Comparison of ENCODE assay signal across 8 cellular contexts in genomic region chr5:80487444-80487828, GRCh38. TPM values are rescaled to one million over a fixed set of nuclear protein-coding genes. Genes with fewer than 3 reads are reported as not detected.
DNase-seq lines count a peak whose midpoint lies in the region; ATAC-seq, FAIRE-seq and TF ChIP-seq lines count a peak whose summit lies in the region.

No MANE protein-coding gene starts in this region.

- H3K4me3 ChIP-seq in esophagus (ENCODE audit: low read depth in 1 of 2, low read length in 2 of 2) (peak overlapping the region; percentile 60 to 70), pancreas (peak overlapping the region; percentile 54 to 70 (median 56))

- no peak for ATAC-seq in pancreas

- H3K27me3 ChIP-seq in esophagus (ENCODE audit: control insufficient read depth in 1 of 2, insufficient read depth in 2 of 2, low read length in 2 of 2) (no peaks in the 10 kb centered on the region), pancreas (no peaks in the 10 kb centered on the region)

- DNase-seq in Calu3 = no peak
- DNase-seq in RWPE1 (ENCODE audit: low spot score) = no peak
- peak in 2 of 6 donors; percentile 7 to 30 for DNase-seq in pancreas
- no peak for DNase-seq in EL
- no peak for DNase-seq in GF-D8 (lab: John Stamatoyannopoulos, UW)
- no peak for DNase-seq in NCI-H1105 treated with DMSO at 0.1 percent for 48 hours (lab: John Stamatoyannopoulos, UW)
- no peak for DNase-seq in mucosa of gallbladder (ENCODE audit: low spot score)

- TF ChIP-seq CTCF in Calu3 (IDR thresholded peaks at IDR 0.05; ENCODE audit: unreplicated experiment) (no peak), RWPE1 (conservative IDR thresholded peaks at IDR 0.05; ENCODE audit: low read depth) (no peak), pancreas (IDR thresholded peaks at IDR 0.05) (no peak)

- H3K9me3 Mint-ChIP-seq in Calu3 (ENCODE audit: low read depth, unreplicated experiment) = peaks cover 3% of the 10 kb centered on the region

- H3K9me3 ChIP-seq in esophagus (ENCODE audit: control insufficient read depth in 2 of 2, insufficient read depth in 1 of 2, low read depth in 1 of 2, low read length in 1 of 2) = no peaks in the 10 kb centered on the region
- no peaks in the 10 kb centered on the region for H3K9me3 ChIP-seq in pancreas

- CTCF ChIA-PET in Calu3 (lab: Charles Lee) (interaction anchor here (0.8 kb wide), 1 partner anchor 15 kb away, joined by 3 read pairs; no protein-coding TSS in a partner anchor), RWPE1 (lab: Yijun Ruan, JAX) (interaction anchor here (0.5 to 0.9 kb wide), 6 partner anchors 16 to 1772 kb away, joined by 3 to 4 read pairs (median 3); no protein-coding TSS in a partner anchor)

- TSS peak; percentile 53 for BruUV-seq in Calu3 (replicated peaks; lab: Mats Ljungman, UMichigan)

- H3K36me3 ChIP-seq in esophagus (ENCODE audit: control insufficient read depth in 2 of 2, insufficient read depth in 2 of 2, low read length in 1 of 2) (no peaks in the 10 kb centered on the region), pancreas (peaks cover 0 to 12% (median 7%) of the 10 kb centered on the region in 3 donors)

- H3K4me1 ChIP-seq in esophagus (ENCODE audit: control insufficient read depth in 2 of 2, insufficient read depth in 2 of 2, low read length in 1 of 2) (no peaks in the 10 kb centered on the region), pancreas (peaks cover 0 to 3% (median 0%) of the 10 kb centered on the region in 3 donors)

- H3K27me3 Mint-ChIP-seq in Calu3 (ENCODE audit: unreplicated experiment) = no peaks in the 10 kb centered on the region

- H3K27ac ChIP-seq in RWPE1 (peak overlapping the region; percentile 86), esophagus (ENCODE audit: low read depth in 2 of 2, low read length in 1 of 2) (peak overlapping the region; percentile 76 to 90), pancreas (peak overlapping the region; percentile 80 to 90 (median 86))

- H3K4me1 Mint-ChIP-seq in Calu3 (ENCODE audit: low read depth, unreplicated experiment) = peaks cover 29% of the 10 kb centered on the region

- peak overlapping the region; percentile 89 for H3K4me3 Mint-ChIP-seq in Calu3 (ENCODE audit: low read depth, unreplicated experiment)

- peaks cover 66% of the 10 kb centered on the region for H3K36me3 Mint-ChIP-seq in Calu3 (ENCODE audit: insufficient read depth, unreplicated experiment)

- peak overlapping the region; percentile 66 for H3K27ac Mint-ChIP-seq in Calu3 (ENCODE audit: unreplicated experiment)

- no peak for FAIRE-seq in pancreas (lab: Jason Lieb, UNC)

- POLR2A ChIA-PET in RWPE1 (lab: Yijun Ruan, JAX; ENCODE audit: low non-redundant PET) = no interaction called here

- WGBS in esophagus, 2 donors = 61% methylated on average over 18 of the region's 18 CpGs
- 32 to 35% methylated on average over 18 of the region's 18 CpGs for WGBS in pancreas, 2 donors

- intact Hi-C loops in Calu3 (cut with micrococcal nuclease; ENCODE audit: unreplicated experiment) (no loop called here), pancreas (cut with DNase I) (loop anchor here in 1 of 3 donors (10.0 kb wide), 1 partner anchor 177 kb away; no protein-coding TSS in a partner anchor)

RNA-seq across cellular contexts. Expression of gene FAM151B, which starts 0.5 kb away (rescaled TPM):
- total RNA-seq in Calu3 (2022) (1.3 and 2.0 TPM in 2 replicates), pancreas (1 to 10 TPM; 1.1 to 2.5 (median 1.9) TPM), mucosa of gallbladder (3.0 TPM)
- polyA plus RNA-seq in esophagus (under 1 TPM; 0.67 to 0.83 TPM), pancreas (1 to 10 TPM in 1 of 2 donors, under 1 TPM in 1; 0.49 to 1.2 TPM)
